In the genomic region with DNA sequence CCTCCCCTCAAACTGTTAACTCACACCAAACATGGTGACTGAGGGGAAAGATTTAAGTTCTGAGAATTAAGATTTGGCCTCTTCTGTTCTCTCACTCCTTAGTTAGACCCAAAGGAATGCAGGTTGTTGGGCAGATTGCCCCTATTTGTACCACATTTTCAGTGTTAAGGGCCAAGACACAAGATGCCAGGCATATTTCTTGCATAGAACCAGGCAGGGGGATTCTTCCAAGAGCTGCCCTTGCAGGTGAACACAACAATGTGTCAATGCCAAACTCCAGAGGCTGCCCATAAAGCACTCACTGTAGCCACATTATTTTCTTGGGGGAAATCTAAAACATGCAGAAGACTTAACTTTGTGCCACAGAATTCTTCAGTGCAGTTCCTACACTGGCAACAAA, we compare ENCODE assay signal across 22 cellular contexts. TPM values are rescaled to one million over a fixed set of nuclear protein-coding genes. Genes with fewer than 3 reads are reported as not detected.
DNase-seq lines count a peak whose midpoint lies in the region; TF ChIP-seq lines count a peak whose summit lies in the region.
"Had no signal": no experiment of that assay in that cellular context is flagged by ENCODE, and none has a peak within 500 bp of the region (broad histone marks: within the 10 kb centered on the region; RNA-seq: fewer than 3 reads in every experiment).

No MANE protein-coding gene starts in this region.

- TF ChIP-seq EP300 in sigmoid colon (IDR thresholded peaks at IDR 0.05), result no peak

- peak overlapping the region in 3 of 4 donors; percentile 8 to 32 (median 17) for H3K27ac ChIP-seq in sigmoid colon
- peak overlapping the region in 1 of 2 donors; percentile 36 for H3K27ac ChIP-seq in coronary artery
- H3K27ac ChIP-seq: C4-2B had no signal

- peaks cover 0 to 71% (median 32%) of the 10 kb centered on the region in 4 donors for H3K4me1 ChIP-seq in sigmoid colon

- peak; percentile 20 for DNase-seq in AG20443 (ENCODE audit: low spot score)
- DNase-seq in MG63, result peak; percentile 95
- peak; percentile 24 for DNase-seq in fibroblast of pulmonary artery (ENCODE audit: low read depth)
- no peak for DNase-seq in sigmoid colon
- no peak for DNase-seq in cardiac septum (ENCODE audit: low spot score)
- no peak for DNase-seq in GDM1 (lab: John Stamatoyannopoulos, UW)
- no peak for DNase-seq in coronary artery (ENCODE audit: low spot score)
- DNase-seq: activated CD4-positive, CD25-positive, alpha-beta regulatory T cell treated with anti-CD3 and anti-CD28 coated beads, Interleukin-2, amount 50 U/mL, for 72 hours; activated CD8-positive, alpha-beta T cell treated with anti-CD3 and anti-CD28 coated beads, Interleukin-2, amount 10 ng/mL, durations not matched to agents 7 days and 5 days; Calu3; H7; left ventricle myocardium superior; midbrain; naive thymus-derived CD4-positive, alpha-beta T cell; NCI-H1092; NCI-H187 treated with DMSO at 0.1 percent for 48 hours; NCI-H526 treated with DMSO at 0.1 percent for 48 hours; small intestine; T-helper 1 cell; tibial artery had no signal

- H3K27me3 ChIP-seq in MG63, result no peaks in the 10 kb centered on the region
- no peaks in the 10 kb centered on the region for H3K27me3 ChIP-seq in sigmoid colon
- H3K27me3 ChIP-seq: tibial artery had no signal

- 0 out of 2 replicates have a peak, but pooled peaks cover 2% of the 10 kb centered on the region for H3K9me3 ChIP-seq in MG63
- no peaks in the 10 kb centered on the region for H3K9me3 ChIP-seq in sigmoid colon
- H3K9me3 ChIP-seq: tibial artery had no signal

- intact Hi-C loops in sigmoid colon (cut with DNase I) (no loop called here), cardiac septum (cut with DNase I) (no loop called here)

- TF ChIP-seq POLR2A in sigmoid colon (IDR thresholded peaks at IDR 0.05), result no peak

- H3K36me3 ChIP-seq in MG63 (no peaks in the 10 kb centered on the region), sigmoid colon (no peaks in the 10 kb centered on the region)
- H3K36me3 ChIP-seq: tibial artery had no signal

- H3K4me3 ChIP-seq in MG63, result no peak overlapping the region
- H3K4me3 ChIP-seq in fibroblast of pulmonary artery (replicated peaks; ENCODE audit: low read depth, low read length), result no peak overlapping the region
- no peak overlapping the region for H3K4me3 ChIP-seq in sigmoid colon
- no peak overlapping the region for H3K4me3 ChIP-seq in coronary artery
- H3K4me3 ChIP-seq: tibial artery had no signal

- no peak for TF ChIP-seq CTCF in fibroblast of pulmonary artery (IDR thresholded peaks at IDR 0.05; ENCODE audit: low read length, missing control alignments)
- no peak for TF ChIP-seq CTCF in sigmoid colon (IDR thresholded peaks at IDR 0.05)
- no peak for TF ChIP-seq CTCF in coronary artery (IDR thresholded peaks at IDR 0.05)

RNA-seq across cellular contexts. Expression of a gene that starts 14.7 kb away (rescaled TPM):
- 71.9 and 74.1 TPM in 2 replicates for total RNA-seq in MG63 (2014; rRNA removed; shearing (Covaris generic); ENCODE audit: low replicate concordance)
- total RNA-seq in sigmoid colon, result 10 to 100 TPM; 62.8 to 72.2 (median 65.9) TPM
- 1 to 10 TPM; 3.6 to 5.1 (median 4.0) TPM for polyA plus RNA-seq in sigmoid colon
- 97.3 TPM for total RNA-seq in cardiac septum
- total RNA-seq: activated CD8-positive, alpha-beta T cell treated with anti-CD3 and anti-CD28 coated beads, Interleukin-2, amount 10 ng/mL, durations not matched to agents 7 days and 5 days; activated naive CD4-positive, alpha-beta T cell treated with anti-CD3 and anti-CD28 coated beads, Interleukin-2, amount 50 U/mL, for 72 hours; Calu3 had no signal
- polyA plus RNA-seq: naive thymus-derived CD4-positive, alpha-beta T cell had no signal

Comparison
In these comparisons a context has a peak if more than half of its experiments do, and no peak if none do; other contexts are left out.
1. DNase-seq: peak in AG20443 (single experiment), MG63 (single experiment) and fibroblast of pulmonary artery (single experiment); none in sigmoid colon (single experiment), cardiac septum (single experiment), GDM1 (single experiment) and coronary artery (single experiment).